ENCODE assay signal across 10 cellular contexts in the genomic region with DNA sequence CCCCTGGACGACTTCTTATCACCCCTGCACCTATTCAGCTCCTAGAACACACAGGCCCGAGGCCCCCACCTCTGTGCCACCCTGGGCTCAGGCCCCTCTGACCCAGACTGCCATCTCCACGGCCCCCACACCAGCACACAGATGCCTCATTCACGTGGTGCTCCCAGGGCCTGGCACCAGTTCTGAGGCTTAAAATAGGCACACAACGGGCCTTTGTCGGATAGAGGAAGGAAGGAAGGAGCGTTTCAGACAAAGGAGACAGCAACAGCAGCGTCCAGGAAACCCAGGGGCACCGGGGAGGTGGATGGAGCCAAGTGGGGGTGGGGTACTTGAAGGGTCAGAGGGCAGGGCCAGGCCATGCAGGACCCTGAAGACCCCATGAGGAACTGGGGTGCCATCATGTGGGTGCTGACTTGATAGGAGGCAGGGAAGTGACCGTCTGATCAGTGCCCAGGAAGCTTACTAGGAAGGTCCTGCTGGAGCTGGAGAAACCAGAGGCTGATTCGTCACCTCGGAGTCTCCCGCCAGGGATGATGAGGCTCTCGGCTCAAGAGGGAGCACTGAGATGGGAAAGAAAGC. TPM values are rescaled to one million over a fixed set of nuclear protein-coding genes. Genes with fewer than 3 reads are reported as not detected.
DNase-seq lines count a peak whose midpoint lies in the region; ATAC-seq and TF ChIP-seq lines count a peak whose summit lies in the region.
"Had no signal": no experiment of that assay in that cellular context is flagged by ENCODE, and none has a peak within 500 bp of the region (broad histone marks: within the 10 kb centered on the region; RNA-seq: fewer than 3 reads in every experiment).

No MANE protein-coding gene starts in this region.

- no peak overlapping the region for H3K27ac Mint-ChIP-seq in immature natural killer cell
- H3K27ac Mint-ChIP-seq: activated T-helper 1 cell treated with anti-CD3 and anti-CD28 coated beads, Interleukin-12 subunit alpha, Interleukin-12 subunit beta, Interleukin-2, Interleukin-4 antibody, amounts not matched to agents 30 ng/mL and 10 ng/mL and 1 ng/mL, durations not matched to agents 14 hours and 24 hours and 36 hours had no signal

- peak; percentile 36 to 37 for DNase-seq in NOMO-1 (lab: John Stamatoyannopoulos, UW; ENCODE audit: unreplicated experiment in 2 of 2)
- peak; percentile 60 to 63 for DNase-seq in dermis microvascular lymphatic vessel endothelial cell (ENCODE audit: low read depth in 2 of 2)
- no peak for DNase-seq in lower lobe of right lung
- DNase-seq in superior temporal gyrus (ENCODE audit: extremely low spot score): peak; percentile 97
- DNase-seq in NCI-H2107 (lab: John Stamatoyannopoulos, UW): no peak
- no peak for DNase-seq in immature natural killer cell
- DNase-seq: NCI-H524 treated with DMSO at 0.1 percent for 48 hours, T-helper 9 cell had no signal

- no peaks in the 10 kb centered on the region for H3K4me1 Mint-ChIP-seq in immature natural killer cell

- H3K9me3 ChIP-seq in lower lobe of right lung: no peaks in the 10 kb centered on the region

- peaks cover 15% of the 10 kb centered on the region for H3K4me1 ChIP-seq in lower lobe of right lung

- ATAC-seq in lower lobe of right lung (peak; percentile 9 to 42), GM21737 (IDR thresholded peaks at IDR 0.05; ENCODE audit: unreplicated experiment) (no peak)

- peak overlapping the region; percentile 46 for H3K27ac ChIP-seq in lower lobe of right lung

- no peak overlapping the region for H3K4me3 Mint-ChIP-seq in immature natural killer cell
- H3K4me3 Mint-ChIP-seq: activated T-helper 1 cell treated with anti-CD3 and anti-CD28 coated beads, Interleukin-12 subunit alpha, Interleukin-12 subunit beta, Interleukin-2, Interleukin-4 antibody, amounts not matched to agents 30 ng/mL and 10 ng/mL and 1 ng/mL, durations not matched to agents 14 hours and 24 hours and 36 hours had no signal

- intact Hi-C loops in lower lobe of right lung (cut with DNase I): no loop called here

- H3K4me3 ChIP-seq in lower lobe of right lung: no peak overlapping the region

- H3K9me3 Mint-ChIP-seq in immature natural killer cell: no peaks in the 10 kb centered on the region
- H3K9me3 Mint-ChIP-seq: activated T-helper 1 cell treated with anti-CD3 and anti-CD28 coated beads, Interleukin-12 subunit alpha, Interleukin-12 subunit beta, Interleukin-2, Interleukin-4 antibody, amounts not matched to agents 30 ng/mL and 10 ng/mL and 1 ng/mL, durations not matched to agents 14 hours and 24 hours and 36 hours had no signal

- no peaks in the 10 kb centered on the region for H3K27me3 ChIP-seq in lower lobe of right lung (ENCODE audit: low read depth)

- H3K36me3 Mint-ChIP-seq in immature natural killer cell: no peaks in the 10 kb centered on the region

- no peaks in the 10 kb centered on the region for H3K36me3 ChIP-seq in lower lobe of right lung

- H3K27me3 Mint-ChIP-seq in immature natural killer cell (ENCODE audit: low read depth in 3 of 3): peaks cover 0 to 8% (median 0%) of the 10 kb centered on the region in 3 donors

- TF ChIP-seq CTCF in lower lobe of right lung (IDR thresholded peaks at IDR 0.05): no peak

RNA-seq across cellular contexts. Expression of a gene that starts 7.1 kb away (rescaled TPM):
- 0.64 and 1.1 TPM in 2 replicates for total RNA-seq in dermis microvascular lymphatic vessel endothelial cell
- 6.2 TPM for total RNA-seq in lower lobe of right lung
- under 1 TPM; 0.22 to 0.84 (median 0.33) TPM for polyA plus RNA-seq in immature natural killer cell

RNA-seq across cellular contexts. Expression of a gene that starts 25.8 kb away (rescaled TPM):
- total RNA-seq in dermis microvascular lymphatic vessel endothelial cell (0.13 TPM in 2 replicates), lower lobe of right lung (0.71 TPM)
- polyA plus RNA-seq in immature natural killer cell: not detected
- total RNA-seq: activated T-helper 1 cell treated with anti-CD3 and anti-CD28 coated beads, Interleukin-12 subunit alpha, Interleukin-12 subunit beta, Interleukin-2, Interleukin-4 antibody, amounts not matched to agents 30 ng/mL and 10 ng/mL and 1 ng/mL, durations not matched to agents 14 hours and 24 hours and 36 hours had no signal

RNA-seq across cellular contexts. Expression of a gene that starts 44.4 kb away (rescaled TPM):
- total RNA-seq in dermis microvascular lymphatic vessel endothelial cell (14.2 and 21.7 TPM in 2 replicates), lower lobe of right lung (24.4 TPM)
- 10 to 100 TPM; 43.8 to 63.7 (median 46.8) TPM for polyA plus RNA-seq in immature natural killer cell

Comparison
In these comparisons a context has a peak if more than half of its experiments do, and no peak if none do; other contexts are left out.
1. DNase-seq: peak in NOMO-1 (2 of 2), dermis microvascular lymphatic vessel endothelial cell (2 of 2) and superior temporal gyrus (single experiment); none in lower lobe of right lung (single experiment), NCI-H2107 (single experiment) and immature natural killer cell (0 of 3).